1 cellular context compared by ENCODE assay signal in the genomic region with DNA sequence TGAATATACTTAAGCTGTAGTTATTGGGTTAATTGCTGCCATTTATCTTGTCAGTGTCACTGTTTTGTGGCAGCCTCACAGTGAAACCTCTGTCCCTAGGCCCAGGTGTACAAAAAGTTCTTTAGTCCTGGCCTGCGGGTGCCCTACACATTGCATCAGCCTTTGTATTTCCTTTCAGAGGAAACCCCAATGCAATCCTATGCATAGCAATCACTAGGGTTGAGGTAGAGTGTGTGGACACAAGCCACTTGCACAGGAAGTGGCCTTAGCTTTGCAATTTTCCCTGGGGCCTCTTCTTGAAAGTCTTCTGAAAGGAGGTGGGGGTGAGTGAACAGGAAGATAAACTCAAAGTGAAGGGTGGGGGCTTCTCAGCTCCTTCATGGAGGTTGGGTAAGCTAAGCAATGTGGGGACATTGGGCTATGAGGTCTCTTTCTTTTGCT.
A peak's percentile ranks its signal among the peaks of the same experiment; 100 is the strongest.
TF ChIP-seq lines count a peak whose summit lies in the region.

No MANE protein-coding gene starts in this region.

TF ChIP-seq in K562, 482 proteins besides CTCF, POLR2A, EP300 and RAD21 (continued from another document and continues in another):
- TF ChIP-seq SMAD3 (CRISPR knock-in tag; conservative IDR thresholded peaks at IDR 0.05) (0 out of 2 replicates have a peak, but pooled peaks have one; percentile 53), ZBTB8A (IDR thresholded peaks at IDR 0.05; ENCODE audit: partially characterized antibody) (no peak), ADNP (tag; IDR thresholded peaks at IDR 0.05) (no peak), HDAC1 (IDR thresholded peaks at IDR 0.05) (no peak), BCL6 (CRISPR knock-in tag; IDR thresholded peaks at IDR 0.05) (no peak), ARHGAP35 (IDR thresholded peaks at IDR 0.05; ENCODE audit: partially characterized antibody) (no peak), MXI1 (IDR thresholded peaks at IDR 0.05; ENCODE audit: low read depth, low read length) (no peak), RBM15 (IDR thresholded peaks at IDR 0.05; ENCODE audit: insufficient read depth, low read length) (no peak), CEBPB (tag; IDR thresholded peaks at IDR 0.05) (peak; percentile 49), ZBTB43 (CRISPR knock-in tag; IDR thresholded peaks at IDR 0.05) (no peak), KHSRP (IDR thresholded peaks at IDR 0.05) (no peak), ZNF778 (CRISPR knock-in tag; IDR thresholded peaks at IDR 0.05) (no peak), NBN (IDR thresholded peaks at IDR 0.05; ENCODE audit: low read depth) (no peak), ZNF589 (CRISPR knock-in tag; IDR thresholded peaks at IDR 0.05; ENCODE audit: low read depth) (peak; percentile 89; the same call in 1 of the 2 replicates), ZNF407 (IDR thresholded peaks at IDR 0.05; ENCODE audit: low read depth) (no peak), MCM3 (IDR thresholded peaks at IDR 0.05) (no peak), ZNF551 (CRISPR knock-in tag; IDR thresholded peaks at IDR 0.05) (no peak), HMG20A (CRISPR knock-in tag; conservative IDR thresholded peaks at IDR 0.05) (no peak), SNRNP70 (optimal IDR thresholded peaks at IDR 0.05; ENCODE audit: low read depth, low read length) (no peak), EWSR1 (IDR thresholded peaks at IDR 0.05; ENCODE audit: borderline replicate concordance, low read depth, partially characterized antibody) (no peak), TAF9B (IDR thresholded peaks at IDR 0.05; ENCODE audit: partially characterized antibody) (no peak), CHD1 (IDR thresholded peaks at IDR 0.05; ENCODE audit: low read length) (no peak), ZBTB2 (IDR thresholded peaks at IDR 0.05) (no peak), ZEB2 (IDR thresholded peaks at IDR 0.05) (0 out of 2 replicates have a peak, but pooled peaks have one; percentile 29), HCFC1 (IDR thresholded peaks at IDR 0.05; ENCODE audit: low read depth, low read length) (no peak), TCF3 (CRISPR knock-in tag; IDR thresholded peaks at IDR 0.05) (peak; percentile 9; the same call in 1 of the 2 replicates), BHLHE40 (IDR thresholded peaks at IDR 0.05; ENCODE audit: low read length) (no peak), TRIM24 (IDR thresholded peaks at IDR 0.05) (no peak), FOXP1 (CRISPR knock-in tag; IDR thresholded peaks at IDR 0.05) (no peak), ZNF239 (CRISPR knock-in tag; IDR thresholded peaks at IDR 0.05) (peak; percentile 52), BRD9 (IDR thresholded peaks at IDR 0.05; ENCODE audit: low read depth, partially characterized antibody) (peak; percentile 48), CEBPG (CRISPR knock-in tag; IDR thresholded peaks at IDR 0.05) (peak; percentile 96), CEBPG (tag; conservative IDR thresholded peaks at IDR 0.05 in 1 of 2, IDR thresholded peaks at IDR 0.05 in 1 of 2) (peak; percentile 88 to 98), SLC30A9 (CRISPR knock-in tag; IDR thresholded peaks at IDR 0.05) (no peak), ZNF184 (CRISPR knock-in tag; IDR thresholded peaks at IDR 0.05) (no peak), PCBP2 (IDR thresholded peaks at IDR 0.05; ENCODE audit: low read depth, low read length, poor library complexity, severe bottlenecking) (no peak), OTX1 (CRISPR knock-in tag; IDR thresholded peaks at IDR 0.05) (no peak), ZNF766 (CRISPR knock-in tag; conservative IDR thresholded peaks at IDR 0.05) (peak; percentile 77), TEAD4 (IDR thresholded peaks at IDR 0.05; ENCODE audit: low read length) (peak; percentile 33; the same call in 1 of the 2 replicates), TEAD4 (CRISPR knock-in tag; IDR thresholded peaks at IDR 0.05; ENCODE audit: borderline replicate concordance) (no peak), ZNF436 (CRISPR knock-in tag; IDR thresholded peaks at IDR 0.05) (no peak)
- TF ChIP-seq, protein P1, sequence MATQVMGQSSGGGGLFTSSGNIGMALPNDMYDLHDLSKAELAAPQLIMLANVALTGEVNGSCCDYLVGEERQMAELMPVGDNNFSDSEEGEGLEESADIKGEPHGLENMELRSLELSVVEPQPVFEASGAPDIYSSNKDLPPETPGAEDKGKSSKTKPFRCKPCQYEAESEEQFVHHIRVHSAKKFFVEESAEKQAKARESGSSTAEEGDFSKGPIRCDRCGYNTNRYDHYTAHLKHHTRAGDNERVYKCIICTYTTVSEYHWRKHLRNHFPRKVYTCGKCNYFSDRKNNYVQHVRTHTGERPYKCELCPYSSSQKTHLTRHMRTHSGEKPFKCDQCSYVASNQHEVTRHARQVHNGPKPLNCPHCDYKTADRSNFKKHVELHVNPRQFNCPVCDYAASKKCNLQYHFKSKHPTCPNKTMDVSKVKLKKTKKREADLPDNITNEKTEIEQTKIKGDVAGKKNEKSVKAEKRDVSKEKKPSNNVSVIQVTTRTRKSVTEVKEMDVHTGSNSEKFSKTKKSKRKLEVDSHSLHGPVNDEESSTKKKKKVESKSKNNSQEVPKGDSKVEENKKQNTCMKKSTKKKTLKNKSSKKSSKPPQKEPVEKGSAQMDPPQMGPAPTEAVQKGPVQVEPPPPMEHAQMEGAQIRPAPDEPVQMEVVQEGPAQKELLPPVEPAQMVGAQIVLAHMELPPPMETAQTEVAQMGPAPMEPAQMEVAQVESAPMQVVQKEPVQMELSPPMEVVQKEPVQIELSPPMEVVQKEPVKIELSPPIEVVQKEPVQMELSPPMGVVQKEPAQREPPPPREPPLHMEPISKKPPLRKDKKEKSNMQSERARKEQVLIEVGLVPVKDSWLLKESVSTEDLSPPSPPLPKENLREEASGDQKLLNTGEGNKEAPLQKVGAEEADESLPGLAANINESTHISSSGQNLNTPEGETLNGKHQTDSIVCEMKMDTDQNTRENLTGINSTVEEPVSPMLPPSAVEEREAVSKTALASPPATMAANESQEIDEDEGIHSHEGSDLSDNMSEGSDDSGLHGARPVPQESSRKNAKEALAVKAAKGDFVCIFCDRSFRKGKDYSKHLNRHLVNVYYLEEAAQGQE (CRISPR knock-in tag; IDR thresholded peaks at IDR 0.05; ENCODE audit: low read depth) = no peak
- TF ChIP-seq, protein P2, sequence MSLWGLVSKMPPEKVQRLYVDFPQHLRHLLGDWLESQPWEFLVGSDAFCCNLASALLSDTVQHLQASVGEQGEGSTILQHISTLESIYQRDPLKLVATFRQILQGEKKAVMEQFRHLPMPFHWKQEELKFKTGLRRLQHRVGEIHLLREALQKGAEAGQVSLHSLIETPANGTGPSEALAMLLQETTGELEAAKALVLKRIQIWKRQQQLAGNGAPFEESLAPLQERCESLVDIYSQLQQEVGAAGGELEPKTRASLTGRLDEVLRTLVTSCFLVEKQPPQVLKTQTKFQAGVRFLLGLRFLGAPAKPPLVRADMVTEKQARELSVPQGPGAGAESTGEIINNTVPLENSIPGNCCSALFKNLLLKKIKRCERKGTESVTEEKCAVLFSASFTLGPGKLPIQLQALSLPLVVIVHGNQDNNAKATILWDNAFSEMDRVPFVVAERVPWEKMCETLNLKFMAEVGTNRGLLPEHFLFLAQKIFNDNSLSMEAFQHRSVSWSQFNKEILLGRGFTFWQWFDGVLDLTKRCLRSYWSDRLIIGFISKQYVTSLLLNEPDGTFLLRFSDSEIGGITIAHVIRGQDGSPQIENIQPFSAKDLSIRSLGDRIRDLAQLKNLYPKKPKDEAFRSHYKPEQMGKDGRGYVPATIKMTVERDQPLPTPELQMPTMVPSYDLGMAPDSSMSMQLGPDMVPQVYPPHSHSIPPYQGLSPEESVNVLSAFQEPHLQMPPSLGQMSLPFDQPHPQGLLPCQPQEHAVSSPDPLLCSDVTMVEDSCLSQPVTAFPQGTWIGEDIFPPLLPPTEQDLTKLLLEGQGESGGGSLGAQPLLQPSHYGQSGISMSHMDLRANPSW (CRISPR knock-in tag; IDR thresholded peaks at IDR 0.05) = no peak
- TF ChIP-seq, protein P3, sequence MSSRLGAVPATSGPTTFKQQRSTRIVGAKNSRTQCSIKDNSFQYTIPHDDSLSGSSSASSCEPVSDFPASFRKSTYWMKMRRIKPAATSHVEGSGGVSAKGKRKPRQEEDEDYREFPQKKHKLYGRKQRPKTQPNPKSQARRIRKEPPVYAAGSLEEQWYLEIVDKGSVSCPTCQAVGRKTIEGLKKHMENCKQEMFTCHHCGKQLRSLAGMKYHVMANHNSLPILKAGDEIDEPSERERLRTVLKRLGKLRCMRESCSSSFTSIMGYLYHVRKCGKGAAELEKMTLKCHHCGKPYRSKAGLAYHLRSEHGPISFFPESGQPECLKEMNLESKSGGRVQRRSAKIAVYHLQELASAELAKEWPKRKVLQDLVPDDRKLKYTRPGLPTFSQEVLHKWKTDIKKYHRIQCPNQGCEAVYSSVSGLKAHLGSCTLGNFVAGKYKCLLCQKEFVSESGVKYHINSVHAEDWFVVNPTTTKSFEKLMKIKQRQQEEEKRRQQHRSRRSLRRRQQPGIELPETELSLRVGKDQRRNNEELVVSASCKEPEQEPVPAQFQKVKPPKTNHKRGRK (tag; IDR thresholded peaks at IDR 0.05) = no peak
- TF ChIP-seq, protein P4, sequence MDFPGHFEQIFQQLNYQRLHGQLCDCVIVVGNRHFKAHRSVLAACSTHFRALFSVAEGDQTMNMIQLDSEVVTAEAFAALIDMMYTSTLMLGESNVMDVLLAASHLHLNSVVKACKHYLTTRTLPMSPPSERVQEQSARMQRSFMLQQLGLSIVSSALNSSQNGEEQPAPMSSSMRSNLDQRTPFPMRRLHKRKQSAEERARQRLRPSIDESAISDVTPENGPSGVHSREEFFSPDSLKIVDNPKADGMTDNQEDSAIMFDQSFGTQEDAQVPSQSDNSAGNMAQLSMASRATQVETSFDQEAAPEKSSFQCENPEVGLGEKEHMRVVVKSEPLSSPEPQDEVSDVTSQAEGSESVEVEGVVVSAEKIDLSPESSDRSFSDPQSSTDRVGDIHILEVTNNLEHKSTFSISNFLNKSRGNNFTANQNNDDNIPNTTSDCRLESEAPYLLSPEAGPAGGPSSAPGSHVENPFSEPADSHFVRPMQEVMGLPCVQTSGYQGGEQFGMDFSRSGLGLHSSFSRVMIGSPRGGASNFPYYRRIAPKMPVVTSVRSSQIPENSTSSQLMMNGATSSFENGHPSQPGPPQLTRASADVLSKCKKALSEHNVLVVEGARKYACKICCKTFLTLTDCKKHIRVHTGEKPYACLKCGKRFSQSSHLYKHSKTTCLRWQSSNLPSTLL (IDR thresholded peaks at IDR 0.05) = no peak
